Comparison of ENCODE assay signal across 8 cellular contexts in the genomic region with DNA sequence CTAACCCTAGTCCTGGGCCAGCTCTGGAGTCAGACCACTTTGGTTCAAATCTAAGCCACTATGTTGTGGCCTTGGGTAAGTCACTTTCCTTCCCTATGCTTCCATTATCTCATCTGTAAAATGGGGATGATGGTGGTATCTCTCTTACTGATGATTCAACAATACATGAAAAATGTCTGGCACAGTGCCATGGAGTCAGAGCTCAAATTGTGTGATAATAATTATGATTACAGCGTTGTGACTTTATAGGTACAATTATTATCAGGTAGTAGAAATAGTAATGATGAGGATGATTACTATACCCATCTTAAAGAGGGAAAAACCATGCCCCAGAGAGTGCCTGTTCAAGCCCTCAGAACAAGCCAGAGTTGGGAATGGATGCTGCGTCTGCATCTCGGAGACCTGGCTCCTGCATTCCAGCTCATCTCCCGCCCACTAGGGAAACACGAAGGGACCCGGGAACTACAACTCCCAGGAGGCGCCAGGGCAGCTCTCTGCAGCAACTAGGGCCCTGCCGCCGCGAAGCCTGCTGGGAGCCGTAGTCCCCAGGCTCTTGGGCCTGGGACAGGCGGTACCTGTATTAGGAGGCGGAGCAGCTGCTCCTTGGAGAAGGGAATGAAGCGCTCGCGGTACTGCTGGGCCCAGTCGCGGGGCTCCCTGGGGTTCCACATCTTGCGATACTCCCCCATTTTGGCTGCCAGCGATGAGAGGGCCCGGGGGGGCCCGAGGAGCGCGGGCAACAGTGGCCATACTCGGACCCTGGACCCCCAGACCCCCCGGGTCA. TPM values are rescaled to one million over a fixed set of nuclear protein-coding genes. Genes with fewer than 3 reads are reported as not detected.
DNase-seq lines count a peak whose midpoint lies in the region; ATAC-seq and TF ChIP-seq lines count a peak whose summit lies in the region.

No MANE protein-coding gene starts in this region.

- 3 to 4% methylated on average over 26 of the region's 26 CpGs for WGBS in esophagus, 2 donors

- ATAC-seq in GM21619 (IDR thresholded peaks at IDR 0.05; ENCODE audit: unreplicated experiment) = peak; percentile 53

- H3K4me1 ChIP-seq in esophagus (ENCODE audit: control insufficient read depth in 2 of 2, insufficient read depth in 2 of 2, low read length in 1 of 2) (no peaks in the 10 kb centered on the region), mucosa of rectum (ENCODE audit: control insufficient read depth in 2 of 2, insufficient read depth in 2 of 2, low read length in 2 of 2) (peaks cover 14 to 18% of the 10 kb centered on the region in 2 donors)

- H3K36me3 ChIP-seq in esophagus (ENCODE audit: control insufficient read depth in 2 of 2, insufficient read depth in 2 of 2, low read length in 1 of 2) (no peaks in the 10 kb centered on the region), mucosa of rectum (ENCODE audit: control insufficient read depth in 2 of 2, insufficient read depth in 2 of 2, low read length in 2 of 2) (no peaks in the 10 kb centered on the region)

- DNase-seq in DMS 273 treated with DMSO at 0.1 percent for 48 hours (lab: John Stamatoyannopoulos, UW) = peak; percentile 93
- DNase-seq in KBM-7 = peak; percentile 92
- DNase-seq in activated T-cell treated with anti-CD3 and anti-CD28 coated beads, Interleukin-2, amount 50 U/mL, for 48 hours = peak; percentile 89 to 92
- DNase-seq in stimulated activated CD8-positive, alpha-beta memory T cell treated with anti-CD3 and anti-CD28 coated beads, Interleukin-4, amount 100 ng/mL, for 4 hours (ENCODE audit: low read depth in 2 of 2, low spot score in 1 of 2) = peak; percentile 68 to 75

- peak overlapping the region; percentile 86 to 88 for H3K9ac ChIP-seq in mucosa of rectum (ENCODE audit: low read depth in 1 of 2, low read length in 2 of 2)

- H3K4me3 ChIP-seq in esophagus (ENCODE audit: low read depth in 1 of 2, low read length in 2 of 2) = peak overlapping the region; percentile 44 to 65
- peak overlapping the region; percentile 71 to 83 for H3K4me3 ChIP-seq in mucosa of rectum (ENCODE audit: low read length in 2 of 2)

- no peaks in the 10 kb centered on the region for H3K27me3 ChIP-seq in esophagus (ENCODE audit: control insufficient read depth in 1 of 2, insufficient read depth in 2 of 2, low read length in 2 of 2)
- no peaks in the 10 kb centered on the region for H3K27me3 ChIP-seq in mucosa of rectum (ENCODE audit: control insufficient read depth in 2 of 2, insufficient read depth in 2 of 2, low read length in 2 of 2)

- H3K9me3 ChIP-seq in esophagus (ENCODE audit: control insufficient read depth in 2 of 2, insufficient read depth in 1 of 2, low read depth in 1 of 2, low read length in 1 of 2) (no peaks in the 10 kb centered on the region), mucosa of rectum (ENCODE audit: control insufficient read depth in 2 of 2, low read length in 2 of 2) (no peaks in the 10 kb centered on the region)

- H3K27ac ChIP-seq in esophagus (ENCODE audit: low read depth in 2 of 2, low read length in 1 of 2) (peak overlapping the region; percentile 97), mucosa of rectum (ENCODE audit: low read depth in 2 of 2, low read length in 2 of 2) (peak overlapping the region; percentile 93 to 99)

- in situ Hi-C loops in KBM-7 (cut with MboI; ENCODE audit: low pct_unique_long_range_greater_than_20kb, low sequenced_read_pairs) = no loop called here

TF ChIP-seq in PFSK-1, 5 proteins besides CTCF, POLR2A, EP300 and RAD21:
- 0 out of 2 replicates have a peak, but pooled peaks have one; percentile 53 for TF ChIP-seq POLR2AphosphoS5 (IDR thresholded peaks at IDR 0.05; ENCODE audit: low read depth, low read length)
- TF ChIP-seq, protein P1, sequence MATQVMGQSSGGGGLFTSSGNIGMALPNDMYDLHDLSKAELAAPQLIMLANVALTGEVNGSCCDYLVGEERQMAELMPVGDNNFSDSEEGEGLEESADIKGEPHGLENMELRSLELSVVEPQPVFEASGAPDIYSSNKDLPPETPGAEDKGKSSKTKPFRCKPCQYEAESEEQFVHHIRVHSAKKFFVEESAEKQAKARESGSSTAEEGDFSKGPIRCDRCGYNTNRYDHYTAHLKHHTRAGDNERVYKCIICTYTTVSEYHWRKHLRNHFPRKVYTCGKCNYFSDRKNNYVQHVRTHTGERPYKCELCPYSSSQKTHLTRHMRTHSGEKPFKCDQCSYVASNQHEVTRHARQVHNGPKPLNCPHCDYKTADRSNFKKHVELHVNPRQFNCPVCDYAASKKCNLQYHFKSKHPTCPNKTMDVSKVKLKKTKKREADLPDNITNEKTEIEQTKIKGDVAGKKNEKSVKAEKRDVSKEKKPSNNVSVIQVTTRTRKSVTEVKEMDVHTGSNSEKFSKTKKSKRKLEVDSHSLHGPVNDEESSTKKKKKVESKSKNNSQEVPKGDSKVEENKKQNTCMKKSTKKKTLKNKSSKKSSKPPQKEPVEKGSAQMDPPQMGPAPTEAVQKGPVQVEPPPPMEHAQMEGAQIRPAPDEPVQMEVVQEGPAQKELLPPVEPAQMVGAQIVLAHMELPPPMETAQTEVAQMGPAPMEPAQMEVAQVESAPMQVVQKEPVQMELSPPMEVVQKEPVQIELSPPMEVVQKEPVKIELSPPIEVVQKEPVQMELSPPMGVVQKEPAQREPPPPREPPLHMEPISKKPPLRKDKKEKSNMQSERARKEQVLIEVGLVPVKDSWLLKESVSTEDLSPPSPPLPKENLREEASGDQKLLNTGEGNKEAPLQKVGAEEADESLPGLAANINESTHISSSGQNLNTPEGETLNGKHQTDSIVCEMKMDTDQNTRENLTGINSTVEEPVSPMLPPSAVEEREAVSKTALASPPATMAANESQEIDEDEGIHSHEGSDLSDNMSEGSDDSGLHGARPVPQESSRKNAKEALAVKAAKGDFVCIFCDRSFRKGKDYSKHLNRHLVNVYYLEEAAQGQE (IDR thresholded peaks at IDR 0.05; ENCODE audit: insufficient read depth in 1 of 2, low read depth in 2 of 2, low read length in 2 of 2) = no peak

RNA-seq across cellular contexts. Expression of a gene that starts 0.8 kb away (rescaled TPM):
- 5.7 TPM for polyA plus RNA-seq in PFSK-1 (2012; ENCODE audit: insufficient read length, low read depth)
- 1 to 10 TPM; 4.0 to 9.1 TPM for polyA plus RNA-seq in esophagus

RNA-seq across cellular contexts. Expression of a gene that starts 1.3 kb away (rescaled TPM):
- not detected for polyA plus RNA-seq in PFSK-1 (2012; ENCODE audit: insufficient read length, low read depth)
- not detected for polyA plus RNA-seq in esophagus

RNA-seq across cellular contexts. Expression of a gene that starts 28.4 kb away (rescaled TPM):
- polyA plus RNA-seq in PFSK-1 (2012; ENCODE audit: insufficient read length, low read depth) = 169 TPM
- 10 to 100 TPM; 62.7 to 70.2 TPM for polyA plus RNA-seq in esophagus

RNA-seq across cellular contexts. Expression of a gene that starts 30.6 kb away (rescaled TPM):
- polyA plus RNA-seq in PFSK-1 (2012; ENCODE audit: insufficient read length, low read depth) = 4.4 TPM
- under 1 TPM; 0.06 to 0.08 TPM for polyA plus RNA-seq in esophagus

RNA-seq across cellular contexts. Expression of a gene that starts 37.6 kb away (rescaled TPM):
- 142 TPM for polyA plus RNA-seq in PFSK-1 (2012; ENCODE audit: insufficient read length, low read depth)
- polyA plus RNA-seq in esophagus = 10 to 100 TPM; 17.6 to 21.5 TPM

Comparison
In these comparisons a context has a peak if more than half of its experiments do, and no peak if none do; other contexts are left out.
1. Peak in every context shown above with its lines: DNase-seq, ATAC-seq, H3K4me3 ChIP-seq and H3K27ac ChIP-seq.